Comparison of ENCODE assay signal across 1 cellular context in genomic region chr2:197266477-197266876, GRCh38.
TF ChIP-seq lines count a peak whose summit lies in the region.

No MANE protein-coding gene starts in this region.

TF ChIP-seq in GM23338, 12 proteins besides CTCF, POLR2A, EP300 and RAD21:
- no peak for TF ChIP-seq ZNF462 (CRISPR knock-in tag; IDR thresholded peaks at IDR 0.05)
- TF ChIP-seq ZNF331 (CRISPR knock-in tag; IDR thresholded peaks at IDR 0.05; ENCODE audit: low read depth), result no peak
- TF ChIP-seq EZH2 (IDR thresholded peaks at IDR 0.05; ENCODE audit: low read depth, unreplicated experiment), result no peak
- no peak for TF ChIP-seq EZH2phosphoT487 (IDR thresholded peaks at IDR 0.05; ENCODE audit: unreplicated experiment)
- no peak for TF ChIP-seq JUNB (IDR thresholded peaks at IDR 0.05; ENCODE audit: unreplicated experiment)
- TF ChIP-seq ZNF114 (CRISPR knock-in tag; IDR thresholded peaks at IDR 0.05), result no peak
- no peak for TF ChIP-seq CREB1 (CRISPR knock-in tag; IDR thresholded peaks at IDR 0.05; ENCODE audit: low read depth)
- TF ChIP-seq REST (IDR thresholded peaks at IDR 0.05; ENCODE audit: unreplicated experiment), result no peak
- no peak for TF ChIP-seq STAT1 (IDR thresholded peaks at IDR 0.05; ENCODE audit: unreplicated experiment)
- no peak for TF ChIP-seq NANOG (IDR thresholded peaks at IDR 0.05; ENCODE audit: borderline replicate concordance)
- TF ChIP-seq ETS1 (IDR thresholded peaks at IDR 0.05), result no peak
- TF ChIP-seq POLR2AphosphoS5 (IDR thresholded peaks at IDR 0.05; ENCODE audit: low read depth), result no peak
TF ChIP-seq in GM23338: peak in this region for 0.
